In the genomic region with DNA sequence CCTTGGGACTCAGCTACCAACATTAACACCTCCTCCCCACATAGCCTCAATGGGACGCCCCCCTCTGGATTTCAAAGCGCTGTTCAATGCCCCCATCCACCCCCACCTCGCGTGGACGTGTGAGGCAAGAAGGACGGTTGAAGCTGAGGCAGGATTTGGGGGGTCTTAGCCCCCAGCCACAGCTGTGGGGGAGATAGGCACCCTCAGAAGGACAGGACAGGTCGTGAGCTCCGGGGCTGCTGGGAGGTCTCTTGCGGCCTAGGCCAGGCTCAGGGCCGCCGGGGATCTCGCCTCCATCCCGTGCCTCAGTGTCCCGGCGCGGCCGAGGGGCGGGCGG, we compare ENCODE assay signal across 10 cellular contexts. TPM values are rescaled to one million over a fixed set of nuclear protein-coding genes. Genes with fewer than 3 reads are reported as not detected.
DNase-seq lines count a peak whose midpoint lies in the region; ATAC-seq lines count a peak whose summit lies in the region.
"Had no signal": no experiment of that assay in that cellular context is flagged by ENCODE, and none has a peak within 500 bp of the region (broad histone marks: within the 10 kb centered on the region; RNA-seq: fewer than 3 reads in every experiment).

No MANE protein-coding gene starts in this region.

- peaks cover 19% of the 10 kb centered on the region for H3K27me3 Mint-ChIP-seq in activated CD4-positive, alpha-beta memory T cell treated with anti-CD3 and anti-CD28 coated beads, Interleukin-2, amount 10 ng/mL, durations not matched to agents 7 days and 5 days
- peaks cover 0 to 7% of the 10 kb centered on the region in 2 donors for H3K27me3 Mint-ChIP-seq in stimulated activated naive B cell treated with anti-CD40 and anti-IgM and Interleukin-4, amounts not matched to agents 10 μg/mL and 1 μg/mL and 100 μg/mL, for 72 hours

- H3K36me3 Mint-ChIP-seq in activated CD4-positive, alpha-beta memory T cell treated with anti-CD3 and anti-CD28 coated beads, Interleukin-2, amount 10 ng/mL, durations not matched to agents 7 days and 5 days (ENCODE audit: low read depth) = no peaks in the 10 kb centered on the region
- H3K36me3 Mint-ChIP-seq in stimulated activated naive B cell treated with anti-CD40 and anti-IgM and Interleukin-4, amounts not matched to agents 10 μg/mL and 1 μg/mL and 100 μg/mL, for 72 hours = no peaks in the 10 kb centered on the region

- H3K9me3 ChIP-seq in HAP-1 (no peaks in the 10 kb centered on the region), iPS DF 6.9 (ENCODE audit: control insufficient read depth, insufficient read depth, low read length) (no peaks in the 10 kb centered on the region)

- no peak overlapping the region for H3K27ac ChIP-seq in iPS DF 6.9 (ENCODE audit: low read length)

- no peaks in the 10 kb centered on the region for H3K9me3 Mint-ChIP-seq in activated CD4-positive, alpha-beta memory T cell treated with anti-CD3 and anti-CD28 coated beads, Interleukin-2, amount 10 ng/mL, durations not matched to agents 7 days and 5 days
- no peaks in the 10 kb centered on the region for H3K9me3 Mint-ChIP-seq in stimulated activated naive B cell treated with anti-CD40 and anti-IgM and Interleukin-4, amounts not matched to agents 10 μg/mL and 1 μg/mL and 100 μg/mL, for 72 hours

- no CpG with 5 or more reads among the region's 19 CpGs for WGBS in iPS DF 6.9 (ENCODE audit: insufficient coverage, insufficient read length)

- POLR2A ChIA-PET in activated CD4-positive, alpha-beta memory T cell treated with anti-CD3 and anti-CD28 coated beads, Interleukin-2, amount 10 ng/mL, durations not matched to agents 7 days and 5 days (lab: Charles Lee) = interaction anchor here (0.7 to 2.6 kb wide), 20 partner anchors 8 to 936 kb away, joined by 3 to 30 read pairs (median 4); a partner anchor contains a TSS

- H3K27me3 ChIP-seq in HAP-1 (ENCODE audit: low read depth) (no peaks in the 10 kb centered on the region), iPS DF 6.9 (ENCODE audit: control insufficient read depth, insufficient read depth, low read length) (no peaks in the 10 kb centered on the region; the same call in 1 of the 2 replicates)

- peaks cover 6% of the 10 kb centered on the region; the same call in 1 of the 2 replicates for H3K4me1 ChIP-seq in HAP-1
- H3K4me1 ChIP-seq in iPS DF 6.9 (ENCODE audit: control insufficient read depth, insufficient read depth, low read length) = peaks cover 4% of the 10 kb centered on the region; the same call in 1 of the 2 replicates

- CTCF ChIA-PET in activated CD4-positive, alpha-beta memory T cell treated with anti-CD3 and anti-CD28 coated beads, Interleukin-2, amount 10 ng/mL, durations not matched to agents 7 days and 5 days (lab: Charles Lee) = interaction anchor here (0.7 to 6.2 kb wide), 30 partner anchors 8 to 279 kb away, joined by 3 to 110 read pairs (median 6); a partner anchor contains a TSS

- no peak overlapping the region for H3K27ac Mint-ChIP-seq in activated CD4-positive, alpha-beta memory T cell treated with anti-CD3 and anti-CD28 coated beads, Interleukin-2, amount 10 ng/mL, durations not matched to agents 7 days and 5 days
- H3K27ac Mint-ChIP-seq in stimulated activated naive B cell treated with anti-CD40 and anti-IgM and Interleukin-4, amounts not matched to agents 10 μg/mL and 1 μg/mL and 100 μg/mL, for 72 hours = no peak overlapping the region

- ATAC-seq in stimulated activated naive B cell treated with anti-CD40 and anti-IgM and Interleukin-4, amounts not matched to agents 10 μg/mL and 1 μg/mL and 100 μg/mL, for 72 hours (replicated peaks) = peak; percentile 4 to 38

- H3K4me3 ChIP-seq in HAP-1 (peak overlapping the region; percentile 52), iPS DF 6.9 (ENCODE audit: low read length) (peak overlapping the region; percentile 37; the same call in 1 of the 2 replicates)

- no peak for DNase-seq in HAP-1 (ENCODE audit: low spot score in 2 of 2)
- no peak for DNase-seq in activated CD4-positive, alpha-beta memory T cell treated with anti-CD3 and anti-CD28 coated beads, Interleukin-2, amount 10 ng/mL, durations not matched to agents 7 days and 5 days
- DNase-seq in iPS DF 6.9 (ENCODE audit: low read depth, low spot score) = no peak
- DNase-seq in stimulated activated naive B cell treated with anti-CD40 and anti-IgM and Interleukin-4, amounts not matched to agents 10 μg/mL and 1 μg/mL and 100 μg/mL, for 72 hours = no peak
- no peak for DNase-seq in NCI-H1092 treated with DMSO at 0.1 percent for 48 hours (lab: John Stamatoyannopoulos, UW)
- no peak for DNase-seq in NCI-H1436 (lab: John Stamatoyannopoulos, UW)
- DNase-seq in kidney glomerular epithelial cell (lab: John Stamatoyannopoulos, UW) = no peak
- DNase-seq in NOMO-1 (lab: John Stamatoyannopoulos, UW; ENCODE audit: unreplicated experiment in 2 of 2) = no peak

- peak overlapping the region; percentile 53 for H3K4me3 Mint-ChIP-seq in activated CD4-positive, alpha-beta memory T cell treated with anti-CD3 and anti-CD28 coated beads, Interleukin-2, amount 10 ng/mL, durations not matched to agents 7 days and 5 days
- H3K4me3 Mint-ChIP-seq in stimulated activated naive B cell treated with anti-CD40 and anti-IgM and Interleukin-4, amounts not matched to agents 10 μg/mL and 1 μg/mL and 100 μg/mL, for 72 hours = peak overlapping the region; percentile 67 to 74

- peaks cover 18% of the 10 kb centered on the region for H3K4me1 Mint-ChIP-seq in activated CD4-positive, alpha-beta memory T cell treated with anti-CD3 and anti-CD28 coated beads, Interleukin-2, amount 10 ng/mL, durations not matched to agents 7 days and 5 days
- peaks cover 11 to 23% of the 10 kb centered on the region in 2 donors for H3K4me1 Mint-ChIP-seq in stimulated activated naive B cell treated with anti-CD40 and anti-IgM and Interleukin-4, amounts not matched to agents 10 μg/mL and 1 μg/mL and 100 μg/mL, for 72 hours

- in situ Hi-C loops in HAP-1 (cut with MboI; ENCODE audit: low sequenced_read_pairs) = no loop called here

- H3K36me3 ChIP-seq in HAP-1 (replicated peaks) (no peaks in the 10 kb centered on the region), iPS DF 6.9 (ENCODE audit: control insufficient read depth, insufficient read depth, low read length) (no peaks in the 10 kb centered on the region)

RNA-seq across cellular contexts. Expression of a gene that starts 8.3 kb away (rescaled TPM):
- not detected for total RNA-seq in activated CD4-positive, alpha-beta memory T cell treated with anti-CD3 and anti-CD28 coated beads, Interleukin-2, amount 10 ng/mL, durations not matched to agents 7 days and 5 days
- total RNA-seq: kidney; T-helper 2 cell treated with Interferon-gamma antibody and Interleukin-4, amounts not matched to agents 100 ng/mL and 5 ng/mL, for 36 hours had no signal

RNA-seq across cellular contexts. Expression of a gene that starts 23.0 kb away (rescaled TPM):
- total RNA-seq in activated CD4-positive, alpha-beta memory T cell treated with anti-CD3 and anti-CD28 coated beads, Interleukin-2, amount 10 ng/mL, durations not matched to agents 7 days and 5 days = 10 to 100 TPM; 63.2 to 63.8 TPM

RNA-seq across cellular contexts. Expression of a gene that starts 35.5 kb away (rescaled TPM):
- 10 to 100 TPM; 77.1 to 85.6 TPM for total RNA-seq in activated CD4-positive, alpha-beta memory T cell treated with anti-CD3 and anti-CD28 coated beads, Interleukin-2, amount 10 ng/mL, durations not matched to agents 7 days and 5 days

RNA-seq across cellular contexts. Expression of a gene that starts 45.0 kb away (rescaled TPM):
- total RNA-seq in activated CD4-positive, alpha-beta memory T cell treated with anti-CD3 and anti-CD28 coated beads, Interleukin-2, amount 10 ng/mL, durations not matched to agents 7 days and 5 days = 10 to 100 TPM; 49.0 to 53.7 TPM

RNA-seq across cellular contexts. Expression of a gene that starts 49.1 kb away (rescaled TPM):
- total RNA-seq in activated CD4-positive, alpha-beta memory T cell treated with anti-CD3 and anti-CD28 coated beads, Interleukin-2, amount 10 ng/mL, durations not matched to agents 7 days and 5 days = 100 to 1,000 TPM; 300 to 301 TPM
